ENCODE assay signal across 21 cellular contexts in the genomic region with DNA sequence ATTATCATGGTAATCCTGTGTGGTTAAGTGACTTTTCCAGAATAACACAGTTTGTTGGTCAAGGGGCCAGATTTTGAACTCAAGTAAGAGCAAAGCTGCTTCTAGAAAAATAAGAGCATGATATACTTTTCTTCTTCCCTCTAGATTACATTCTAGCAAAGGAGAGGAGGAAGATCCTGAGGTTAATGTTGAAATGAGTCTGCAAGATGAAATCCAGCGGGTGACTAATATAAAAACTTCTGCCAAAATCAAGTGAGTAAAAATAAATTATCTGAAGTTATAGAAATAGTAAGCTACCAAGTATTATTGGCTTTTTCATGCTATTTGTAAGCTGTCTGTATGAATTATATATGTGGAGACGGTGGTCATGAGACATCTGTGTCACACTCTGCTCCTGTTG.
"Had no signal": no experiment of that assay in that cellular context is flagged by ENCODE, and none has a peak within 500 bp of the region (broad histone marks: within the 10 kb centered on the region; RNA-seq: fewer than 3 reads in every experiment).

No MANE protein-coding gene starts in this region.

- H3K9me3 ChIP-seq: lower lobe of right lung, neutrophil, prostate gland, right atrium auricular region, stomach, testis, tibial artery had no signal

- H3K9me3 Mint-ChIP-seq: natural killer cell treated with Interleukin-12 subunit alpha and Interleukin-12 subunit beta and Interleukin-15 and Interleukin-18, amount 100 ng/mL, for 72 hours; neural crest cell; stimulated activated effector memory CD8-positive, alpha-beta T cell treated with anti-CD3 and anti-CD28 coated beads, Interleukin-12 subunit alpha, Interleukin-12 subunit beta, amount 100 ng/mL, for 72 hours; type B pancreatic cell had no signal

- ATAC-seq: left ventricle myocardium superior; lower lobe of right lung; natural killer cell treated with Interleukin-12 subunit alpha and Interleukin-12 subunit beta and Interleukin-15 and Interleukin-18, amount 100 ng/mL, for 72 hours; sciatic nerve; stimulated activated effector memory CD8-positive, alpha-beta T cell treated with anti-CD3 and anti-CD28 coated beads, Interleukin-12 subunit alpha, Interleukin-12 subunit beta, amount 100 ng/mL, for 72 hours had no signal

- H3K4me3 Mint-ChIP-seq: natural killer cell treated with Interleukin-12 subunit alpha and Interleukin-12 subunit beta and Interleukin-15 and Interleukin-18, amount 100 ng/mL, for 72 hours; neural crest cell; stimulated activated effector memory CD8-positive, alpha-beta T cell treated with anti-CD3 and anti-CD28 coated beads, Interleukin-12 subunit alpha, Interleukin-12 subunit beta, amount 100 ng/mL, for 72 hours; type B pancreatic cell had no signal

- H3K27ac ChIP-seq: dorsolateral prefrontal cortex, lower lobe of right lung, neutrophil, prostate gland, right atrium auricular region, stomach, testis, tibial artery had no signal

- H3K4me2 ChIP-seq: smooth muscle cell had no signal

- H3K4me3 ChIP-seq: dorsolateral prefrontal cortex, lower lobe of right lung, prostate gland, right atrium auricular region, smooth muscle cell, stomach, testis, tibial artery had no signal

- H3K4me1 Mint-ChIP-seq: neural crest cell; stimulated activated effector memory CD8-positive, alpha-beta T cell treated with anti-CD3 and anti-CD28 coated beads, Interleukin-12 subunit alpha, Interleukin-12 subunit beta, amount 100 ng/mL, for 72 hours had no signal

- H3K4me1 ChIP-seq: lower lobe of right lung, prostate gland, right atrium auricular region, stomach, testis, tibial artery had no signal

- H3K27me3 ChIP-seq: dorsolateral prefrontal cortex, neutrophil, right atrium auricular region, stomach, testis, tibial artery had no signal

- H3K27me3 Mint-ChIP-seq: natural killer cell treated with Interleukin-12 subunit alpha and Interleukin-12 subunit beta and Interleukin-15 and Interleukin-18, amount 100 ng/mL, for 72 hours; type B pancreatic cell had no signal

- DNase-seq: dorsolateral prefrontal cortex; effector CD4-positive, alpha-beta T cell; head of caudate nucleus; left ventricle myocardium superior; lower lobe of right lung; stimulated activated CD4-positive, alpha-beta T cell treated with anti-CD3 and anti-CD28 coated beads, Interleukin-2, amount 100 ng/mL, for 24 hours; stimulated activated CD4-positive, alpha-beta T cell treated with anti-CD3 and anti-CD28 coated beads, Interleukin-4, amount 100 ng/mL, for 24 hours; stimulated activated naive CD4-positive, alpha-beta T cell treated with Interleukin-2 at 50 U/mL for 16 hours; stomach; substantia nigra; testis; tibial artery had no signal

- H3K27ac Mint-ChIP-seq: natural killer cell treated with Interleukin-12 subunit alpha and Interleukin-12 subunit beta and Interleukin-15 and Interleukin-18, amount 100 ng/mL, for 72 hours; type B pancreatic cell had no signal
